Comparison of ENCODE assay signal across 29 cellular contexts in the genomic region with DNA sequence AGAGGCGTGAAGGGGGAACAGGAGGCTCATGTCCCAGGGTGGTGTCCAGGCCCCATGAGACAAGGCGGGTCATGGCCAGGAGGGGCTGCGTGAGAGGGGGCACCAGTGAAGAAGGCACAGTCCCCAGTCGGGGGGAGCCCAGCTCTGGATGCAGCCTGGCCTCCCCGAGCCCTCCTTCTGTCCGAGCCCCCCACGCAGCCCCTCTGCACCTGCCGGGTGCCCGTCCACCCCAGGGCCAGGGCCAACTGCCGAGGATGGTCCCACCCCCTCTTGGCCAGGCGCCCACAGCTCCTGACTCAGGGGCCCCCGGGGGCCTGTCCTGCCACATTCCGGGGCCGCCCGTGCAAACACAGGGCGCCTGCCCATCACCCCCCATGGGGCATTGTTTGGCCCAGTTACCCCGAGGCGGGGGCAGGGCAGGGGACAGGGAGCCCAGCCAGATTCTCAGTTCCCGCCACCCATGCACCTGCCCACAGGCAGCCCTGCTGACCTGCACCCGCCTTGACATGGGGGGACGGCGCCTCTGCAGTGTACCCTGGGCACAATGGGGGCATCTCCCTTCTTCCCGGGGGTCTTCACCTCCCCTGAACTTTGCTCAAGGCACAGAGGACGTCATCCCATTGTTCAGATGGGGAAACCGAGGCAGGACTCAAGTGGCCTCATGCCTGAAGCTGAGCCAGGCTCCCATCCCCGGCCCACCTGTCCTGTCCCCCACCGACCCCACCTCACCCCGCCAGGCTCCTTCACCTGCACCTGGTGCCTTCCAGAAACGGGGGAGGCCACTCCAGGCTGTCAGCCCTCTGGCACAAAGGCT. TPM values are rescaled to one million over a fixed set of nuclear protein-coding genes. Genes with fewer than 3 reads are reported as not detected.
A peak's percentile ranks its signal among the peaks of the same experiment; 100 is the strongest.
DNase-seq lines count a peak whose midpoint lies in the region; ATAC-seq, FAIRE-seq and TF ChIP-seq lines count a peak whose summit lies in the region.
"Had no signal": no experiment of that assay in that cellular context is flagged by ENCODE, and none has a peak within 500 bp of the region (broad histone marks: within the 10 kb centered on the region; RNA-seq: fewer than 3 reads in every experiment).

No MANE protein-coding gene starts in this region.

- H3K36me3 ChIP-seq in H7 (replicated peaks; ENCODE audit: control insufficient read depth, insufficient read depth, low read length), result no peaks in the 10 kb centered on the region
- H3K36me3 ChIP-seq in HepG2 (replicated peaks in 1 of 2; ENCODE audit: control insufficient read depth in 1 of 2, insufficient read depth in 2 of 2, low read length in 2 of 2), result no peaks in the 10 kb centered on the region
- no peaks in the 10 kb centered on the region for H3K36me3 ChIP-seq in thyroid gland
- H3K36me3 ChIP-seq in small intestine (ENCODE audit: control insufficient read depth in 2 of 2, insufficient read depth in 2 of 2, low read length in 2 of 2), result no peaks in the 10 kb centered on the region
- H3K36me3 ChIP-seq: heart right ventricle, left ventricle myocardium inferior, SJSA1, tibial artery had no signal

- POLR2A ChIA-PET in activated B cell treated with CpG ODN at 0.5 μM for 24 hours (lab: Charles Lee), result interaction anchor here (0.6 to 1.0 kb wide), 3 partner anchors 8 to 942 kb away, joined by 5 to 9 read pairs (median 5); no protein-coding TSS in a partner anchor
- POLR2A ChIA-PET in HepG2 (lab: Yijun Ruan, JAX), result no interaction called here

- intact Hi-C loops in activated B cell treated with CpG ODN at 0.5 μM for 24 hours (cut with micrococcal nuclease) (no loop called here), HepG2 (cut with micrococcal nuclease; ENCODE audit: unreplicated experiment) (no loop called here), thyroid gland (cut with DNase I) (no loop called here)

- H3K9me3 ChIP-seq in HepG2 (ENCODE audit: low read length), result no peaks in the 10 kb centered on the region
- H3K9me3 ChIP-seq in thyroid gland, result no peaks in the 10 kb centered on the region
- H3K9me3 ChIP-seq in small intestine (ENCODE audit: control insufficient read depth, low read depth), result no peaks in the 10 kb centered on the region
- H3K9me3 ChIP-seq: heart right ventricle, left ventricle myocardium inferior, mucosa of descending colon, SJSA1, tibial artery had no signal

- H3K4me3 ChIP-seq in H7 (ENCODE audit: insufficient read depth, low read depth, low read length) (no peak overlapping the region), HepG2 (replicated peaks in 1 of 3; ENCODE audit: insufficient read depth in 1 of 3, low read depth in 2 of 3, low read length in 3 of 3) (no peak overlapping the region), thyroid gland (replicated peaks in 1 of 3) (no peak overlapping the region), small intestine (ENCODE audit: low read depth in 1 of 2, low read length in 2 of 2) (no peak overlapping the region)
- H3K4me3 ChIP-seq: heart right ventricle, left ventricle myocardium inferior, mucosa of descending colon, SJSA1, skin epidermis, tibial artery had no signal

- no peak for ATAC-seq in activated B cell treated with CpG ODN at 0.5 μM for 24 hours (ENCODE audit: low read depth)
- no peak for ATAC-seq in HepG2
- no peak for ATAC-seq in HG03469 (IDR thresholded peaks at IDR 0.05; ENCODE audit: unreplicated experiment)
- ATAC-seq in GM21619 (IDR thresholded peaks at IDR 0.05; ENCODE audit: unreplicated experiment), result no peak
- ATAC-seq: activated T-cell treated with anti-CD3 and anti-CD28 coated beads, Interleukin-2, amount 50 U/mL, for 72 hours; heart right ventricle; mucosa of descending colon had no signal

- FAIRE-seq in HepG2 (lab: Jason Lieb, UNC), result no peak
- FAIRE-seq in small intestine (lab: Jason Lieb, UNC), result no peak
- FAIRE-seq: H1 had no signal

- BruUV-seq in HepG2 (replicated peaks; lab: Mats Ljungman, UMichigan), result no TSS peak

- H3K27ac Mint-ChIP-seq in activated B cell treated with CpG ODN at 0.5 μM for 24 hours, result peak overlapping the region; percentile 59
- H3K27ac Mint-ChIP-seq: activated naive CD4-positive, alpha-beta T cell treated with anti-CD3 and anti-CD28 coated beads, Interleukin-2, amount 10 ng/mL, durations not matched to agents 7 days and 5 days; activated T-cell treated with anti-CD3 and anti-CD28 coated beads, Interleukin-2, amount 50 U/mL, for 72 hours had no signal

- 24% methylated on average over 13 of the region's 29 CpGs for WGBS in HepG2 (ENCODE audit: low lambda C conversion rate)
- WGBS in thyroid gland, 2 donors, result 54 to 66% methylated on average over 15 to 17 of the region's 29 CpGs
- WGBS in small intestine, 3 donors, result 28 to 65% (median 41%) methylated on average over 22 to 29 of the region's 29 CpGs

- H2AFZ ChIP-seq in HepG2 (ENCODE audit: low read length), result no peak overlapping the region

- no peak overlapping the region for H3K27ac ChIP-seq in HepG2 (ENCODE audit: extremely low read length, insufficient read depth, low read length)
- H3K27ac ChIP-seq in thyroid gland, result no peak overlapping the region
- H3K27ac ChIP-seq in small intestine (ENCODE audit: low read depth in 1 of 2, low read length in 1 of 2), result no peak overlapping the region
- H3K27ac ChIP-seq: heart right ventricle, left ventricle myocardium inferior, SJSA1, skin epidermis, tibial artery had no signal

- H3K27me3 ChIP-seq in H7 (ENCODE audit: control insufficient read depth, insufficient read depth, low read length) (no peaks in the 10 kb centered on the region; the same call in 1 of the 2 replicates), HepG2 (ENCODE audit: control insufficient read depth in 1 of 2, insufficient read depth in 2 of 2, low read length in 2 of 2) (peaks cover 8 to 59% of the 10 kb centered on the region in 2 experiments; a peak in 4 of 5 replicates), thyroid gland (no peaks in the 10 kb centered on the region), small intestine (ENCODE audit: control insufficient read depth in 2 of 2, insufficient read depth in 2 of 2, low read length in 2 of 2) (no peaks in the 10 kb centered on the region)

- no peak overlapping the region for H3K9ac ChIP-seq in HepG2 (ENCODE audit: insufficient read depth, low read depth, low read length)

- TF ChIP-seq POLR2A in HepG2 (IDR thresholded peaks at IDR 0.05; ENCODE audit: insufficient read depth in 1 of 2, low read depth in 2 of 2, low read length in 2 of 2) (no peak), thyroid gland (IDR thresholded peaks at IDR 0.05) (no peak)

- no peak for TF ChIP-seq RAD21 in HepG2 (CRISPR knock-in tag; IDR thresholded peaks at IDR 0.05)

- H4K20me1 ChIP-seq in HepG2 (ENCODE audit: insufficient read depth, low read length), result no peaks in the 10 kb centered on the region

- DNase-seq in H7, result peak; percentile 66
- no peak for DNase-seq in activated B cell treated with CpG ODN at 0.5 μM for 24 hours
- DNase-seq in HepG2 (ENCODE audit: low spot score), result no peak
- DNase-seq in thyroid gland, result peak; percentile 57 to 59
- no peak for DNase-seq in small intestine
- no peak for DNase-seq in DMS153 treated with DMSO at 0.1 percent for 48 hours (lab: John Stamatoyannopoulos, UW; ENCODE audit: unreplicated experiment)
- DNase-seq: ACHN; activated CD4-positive, alpha-beta T cell treated with anti-CD3 and anti-CD28 coated beads for 48 hours; activated naive CD4-positive, alpha-beta T cell treated with anti-CD3 and anti-CD28 coated beads, Interleukin-2, amount 10 ng/mL, durations not matched to agents 7 days and 5 days; activated T-cell treated with anti-CD3 and anti-CD28 coated beads, Interleukin-2, amount 50 U/mL, for 72 hours; amygdala; caudate nucleus; dermis blood vessel endothelial cell; heart right ventricle; Karpas-422; left ventricle myocardium inferior; NCI-H1092 treated with DMSO at 0.1 percent for 48 hours; NCI-H2029; NCI-H226; stimulated activated naive CD4-positive, alpha-beta T cell treated with Interleukin-2 at 50 U/mL for 16 hours; T-helper 1 cell; tibial artery had no signal

- CTCF ChIA-PET in activated B cell treated with CpG ODN at 0.5 μM for 24 hours (lab: Charles Lee) (no interaction called here), HepG2 (lab: Yijun Ruan, JAX; ENCODE audit: low intra/inter-chr PET ratio, low total read pairs) (no interaction called here)

- no peaks in the 10 kb centered on the region for H3K36me3 Mint-ChIP-seq in activated B cell treated with CpG ODN at 0.5 μM for 24 hours (ENCODE audit: low read depth)
- H3K36me3 Mint-ChIP-seq: activated naive CD4-positive, alpha-beta T cell treated with anti-CD3 and anti-CD28 coated beads, Interleukin-2, amount 10 ng/mL, durations not matched to agents 7 days and 5 days; CD14-positive monocyte had no signal

- TF ChIP-seq EP300 in HepG2 (IDR thresholded peaks at IDR 0.05; ENCODE audit: low read depth in 2 of 2, low read length in 2 of 2) (no peak), HepG2 (CRISPR knock-in tag; IDR thresholded peaks at IDR 0.05; ENCODE audit: borderline replicate concordance) (no peak)

- H3K9me3 Mint-ChIP-seq in activated B cell treated with CpG ODN at 0.5 μM for 24 hours, result no peaks in the 10 kb centered on the region
- H3K9me3 Mint-ChIP-seq: activated naive CD4-positive, alpha-beta T cell treated with anti-CD3 and anti-CD28 coated beads, Interleukin-2, amount 10 ng/mL, durations not matched to agents 7 days and 5 days; activated T-cell treated with anti-CD3 and anti-CD28 coated beads, Interleukin-2, amount 50 U/mL, for 72 hours had no signal

- H3K27me3 Mint-ChIP-seq in activated B cell treated with CpG ODN at 0.5 μM for 24 hours, result no peaks in the 10 kb centered on the region

- TF ChIP-seq CTCF in activated B cell treated with CpG ODN at 0.5 μM for 24 hours (IDR thresholded peaks at IDR 0.05) (no peak), HepG2 (CRISPR knock-in tag; IDR thresholded peaks at IDR 0.05) (no peak), thyroid gland (IDR thresholded peaks at IDR 0.05) (no peak)

- H3K4me3 Mint-ChIP-seq in activated B cell treated with CpG ODN at 0.5 μM for 24 hours, result no peak overlapping the region
- H3K4me3 Mint-ChIP-seq: activated naive CD4-positive, alpha-beta T cell treated with anti-CD3 and anti-CD28 coated beads, Interleukin-2, amount 10 ng/mL, durations not matched to agents 7 days and 5 days; activated T-cell treated with anti-CD3 and anti-CD28 coated beads, Interleukin-2, amount 50 U/mL, for 72 hours; CD14-positive monocyte had no signal

- peaks cover 57% of the 10 kb centered on the region for H3K4me1 Mint-ChIP-seq in activated B cell treated with CpG ODN at 0.5 μM for 24 hours

- H3K79me2 ChIP-seq in HepG2 (ENCODE audit: insufficient read depth, low read length), result no peaks in the 10 kb centered on the region

- in situ Hi-C loops in HepG2 (cut with HindIII; ENCODE audit: extremely low pct_ligation_motif_present, low pct_unique_long_range_greater_than_20kb), result no loop called here

- H3K4me2 ChIP-seq in HepG2 (ENCODE audit: low read depth, low read length), result no peak overlapping the region

- peaks cover 34% of the 10 kb centered on the region for H3K4me1 ChIP-seq in HepG2 (ENCODE audit: insufficient read depth, low read length)
- peaks cover 8 to 17% of the 10 kb centered on the region in 2 donors for H3K4me1 ChIP-seq in thyroid gland
- H3K4me1 ChIP-seq in small intestine (ENCODE audit: control insufficient read depth in 2 of 2, insufficient read depth in 1 of 2, low read depth in 1 of 2, low read length in 1 of 2), result no peaks in the 10 kb centered on the region

RNA-seq across cellular contexts. Expression of a gene that starts 5.4 kb away (rescaled TPM):
- 277 and 293 TPM in 2 replicates for total RNA-seq in H7 (2014; rRNA removed; shearing (Covaris generic))
- total RNA-seq in activated B cell treated with CpG ODN at 0.5 μM for 24 hours (139 and 143 TPM in 2 replicates), HepG2 (2016; rRNA removed; fragmentation: Illumina TruSeq; extraction: Trizol) (38.0 and 53.2 TPM in 2 replicates), thyroid gland (10 to 100 TPM; 28.6 to 70.6 (median 43.8) TPM)
- total RNA-seq in HepG2 (2016; cell fraction: cytosol; rRNA removed; fragmentation: Illumina TruSeq; extraction: Trizol; ENCODE audit: low read depth), result 24.5 and 28.5 TPM in 2 replicates
- 29.0 and 50.0 TPM in 2 replicates for total RNA-seq in HepG2 (2016; cell fraction: insoluble cytoplasmic fraction; rRNA removed; fragmentation: Illumina TruSeq; extraction: Trizol)
- total RNA-seq in HepG2 (2016; cell fraction: membrane; rRNA removed; fragmentation: Illumina TruSeq; extraction: Trizol), result 81.6 and 83.0 TPM in 2 replicates
- 28.3 and 35.7 TPM in 2 replicates for total RNA-seq in HepG2 (2016; cell fraction: nucleus; rRNA removed; fragmentation: Illumina TruSeq; extraction: Trizol)
- polyA plus RNA-seq in HepG2 (2011; rRNA removed) (51.4 and 52.0 TPM in 2 replicates), small intestine (10 to 100 TPM; 43.2 to 58.7 (median 46.7) TPM)
- polyA plus RNA-seq in HepG2 (2011; cell fraction: cytosol; rRNA removed), result 39.6 and 81.0 TPM in 2 replicates
- polyA plus RNA-seq in HepG2 (2011; cell fraction: nucleus; rRNA removed), result 168 and 260 TPM in 2 replicates
- 51.8 and 53.9 TPM in 2 replicates for polyA plus RNA-seq in HepG2 (2012)
- polyA plus RNA-seq in HepG2 (2016; cell fraction: cytosol; fragmentation: Illumina TruSeq; extraction: Trizol; ENCODE audit: low read depth), result 65.0 and 68.6 TPM in 2 replicates
- polyA plus RNA-seq in HepG2 (2016; cell fraction: insoluble cytoplasmic fraction; fragmentation: Illumina TruSeq; extraction: Trizol; ENCODE audit: low read depth), result 77.8 and 91.9 TPM in 2 replicates
- 123 and 140 TPM in 2 replicates for polyA plus RNA-seq in HepG2 (2016; cell fraction: membrane; fragmentation: Illumina TruSeq; extraction: Trizol; ENCODE audit: low read depth)
- 119 and 120 TPM in 2 replicates for polyA plus RNA-seq in HepG2 (2016; cell fraction: nucleus; fragmentation: Illumina TruSeq; extraction: Trizol; ENCODE audit: insufficient read depth, low read depth)
- polyA minus RNA-seq in HepG2 (2011; rRNA and poly(A)+ RNA removed; ENCODE audit: low replicate concordance), result 55.1 and 105 TPM in 2 replicates
- 44.3 and 47.1 TPM in 2 replicates for polyA minus RNA-seq in HepG2 (2011; cell fraction: cytosol; rRNA and poly(A)+ RNA removed)
- 17.8 and 22.5 TPM in 2 replicates for polyA minus RNA-seq in HepG2 (2011; cell fraction: nucleus; rRNA and poly(A)+ RNA removed)

RNA-seq across cellular contexts. Expression of a gene that starts 52.6 kb away (rescaled TPM):
- total RNA-seq in H7 (2014; rRNA removed; shearing (Covaris generic)), result 103 and 111 TPM in 2 replicates
- 117 and 141 TPM in 2 replicates for total RNA-seq in activated B cell treated with CpG ODN at 0.5 μM for 24 hours
- total RNA-seq in HepG2 (2016; rRNA removed; fragmentation: Illumina TruSeq; extraction: Trizol), result 214 and 216 TPM in 2 replicates
- total RNA-seq in HepG2 (2016; cell fraction: cytosol; rRNA removed; fragmentation: Illumina TruSeq; extraction: Trizol; ENCODE audit: low read depth), result 181 and 320 TPM in 2 replicates
- total RNA-seq in HepG2 (2016; cell fraction: insoluble cytoplasmic fraction; rRNA removed; fragmentation: Illumina TruSeq; extraction: Trizol), result 205 and 210 TPM in 2 replicates
- 252 and 309 TPM in 2 replicates for total RNA-seq in HepG2 (2016; cell fraction: membrane; rRNA removed; fragmentation: Illumina TruSeq; extraction: Trizol)
- total RNA-seq in HepG2 (2016; cell fraction: nucleus; rRNA removed; fragmentation: Illumina TruSeq; extraction: Trizol), result 63.8 and 65.4 TPM in 2 replicates
- 111 and 125 TPM in 2 replicates for polyA plus RNA-seq in HepG2 (2011; rRNA removed)
- 81.4 and 152 TPM in 2 replicates for polyA plus RNA-seq in HepG2 (2011; cell fraction: cytosol; rRNA removed)
- 46.6 and 47.9 TPM in 2 replicates for polyA plus RNA-seq in HepG2 (2011; cell fraction: nucleus; rRNA removed)
- 92.9 and 123 TPM in 2 replicates for polyA plus RNA-seq in HepG2 (2012)
- polyA plus RNA-seq in HepG2 (2016; cell fraction: cytosol; fragmentation: Illumina TruSeq; extraction: Trizol; ENCODE audit: low read depth), result 249 and 487 TPM in 2 replicates
- polyA plus RNA-seq in HepG2 (2016; cell fraction: insoluble cytoplasmic fraction; fragmentation: Illumina TruSeq; extraction: Trizol; ENCODE audit: low read depth), result 158 and 171 TPM in 2 replicates
- polyA plus RNA-seq in HepG2 (2016; cell fraction: membrane; fragmentation: Illumina TruSeq; extraction: Trizol; ENCODE audit: low read depth), result 210 and 295 TPM in 2 replicates
- 98.1 and 120 TPM in 2 replicates for polyA plus RNA-seq in HepG2 (2016; cell fraction: nucleus; fragmentation: Illumina TruSeq; extraction: Trizol; ENCODE audit: insufficient read depth, low read depth)
- polyA minus RNA-seq in HepG2 (2011; rRNA and poly(A)+ RNA removed; ENCODE audit: low replicate concordance), result 32.9 and 62.2 TPM in 2 replicates
- 12.7 and 18.7 TPM in 2 replicates for polyA minus RNA-seq in HepG2 (2011; cell fraction: cytosol; rRNA and poly(A)+ RNA removed)
- 15.9 and 18.2 TPM in 2 replicates for polyA minus RNA-seq in HepG2 (2011; cell fraction: nucleus; rRNA and poly(A)+ RNA removed)
- 100 to 1,000 TPM in 1 of 4 donors, 10 to 100 TPM in 3; 52.0 to 154 (median 61.9) TPM for total RNA-seq in thyroid gland
- polyA plus RNA-seq in small intestine, result 100 to 1,000 TPM; 164 to 283 (median 261) TPM

Comparison
In these comparisons a context has a peak if more than half of its experiments do, and no peak if none do; other contexts are left out.
1. DNase-seq: peak in H7 (single experiment) and thyroid gland (2 of 2); none in activated B cell treated with CpG ODN at 0.5 μM for 24 hours (single experiment), HepG2 (single experiment), small intestine (single experiment) and DMS153 treated with DMSO at 0.1 percent for 48 hours (single experiment).